ENCODE assay signal across 9 cellular contexts in the genomic region with DNA sequence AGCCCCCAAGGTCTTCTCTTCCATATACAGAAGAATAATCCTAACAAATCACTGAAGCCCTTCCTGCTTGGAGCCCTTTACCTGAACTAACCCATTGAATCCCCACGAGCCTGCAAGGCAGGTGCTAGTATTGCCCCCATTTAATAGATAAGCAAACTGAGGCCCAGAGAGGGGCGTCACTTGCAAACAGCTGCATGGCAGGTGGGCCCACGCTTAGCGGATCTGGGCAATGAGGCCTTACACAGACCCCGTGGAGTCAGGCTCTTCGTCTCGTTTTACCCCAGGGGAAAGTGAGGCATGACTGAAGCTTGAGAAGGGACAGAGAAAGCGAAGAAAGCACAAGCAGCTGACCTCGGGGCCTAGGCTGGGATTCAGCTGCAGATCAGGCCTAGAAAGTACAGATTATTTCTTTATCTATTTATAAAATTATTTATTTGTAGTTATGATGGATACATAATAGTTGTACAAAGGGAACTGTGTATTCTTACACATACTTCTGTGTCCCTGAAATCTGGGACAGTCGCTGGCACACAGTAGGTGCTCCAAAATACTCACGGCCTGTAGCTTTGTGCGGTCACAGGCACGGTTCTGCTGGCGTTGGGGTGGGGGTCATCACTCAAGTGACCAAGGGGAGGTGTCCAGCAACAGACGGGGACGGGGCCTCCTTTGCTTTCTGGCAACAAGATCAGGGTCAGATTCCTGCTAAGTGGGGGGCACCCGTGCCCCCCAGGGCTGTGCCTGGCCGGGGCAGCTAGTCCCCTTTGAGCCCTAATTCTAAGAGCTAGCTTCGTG.
DNase-seq lines count a peak whose midpoint lies in the region; ATAC-seq and TF ChIP-seq lines count a peak whose summit lies in the region.
"Had no signal": no experiment of that assay in that cellular context is flagged by ENCODE, and none has a peak within 500 bp of the region (broad histone marks: within the 10 kb centered on the region; RNA-seq: fewer than 3 reads in every experiment).

No MANE protein-coding gene starts in this region.

- H2AFZ ChIP-seq in SK-N-SH (ENCODE audit: low read depth) = no peak overlapping the region
- H2AFZ ChIP-seq in mammary epithelial cell (ENCODE audit: low read depth, low read length) = no peak overlapping the region

- H3K79me2 ChIP-seq in SK-N-SH (ENCODE audit: insufficient read depth) (peaks cover 7% of the 10 kb centered on the region; the same call in 1 of the 2 replicates), mammary epithelial cell (ENCODE audit: insufficient read depth, low read length) (no peaks in the 10 kb centered on the region)

- H3K27ac ChIP-seq in SK-N-SH (ENCODE audit: low read depth in 2 of 2, low read length in 1 of 2) (peak overlapping the region; percentile 65 to 90), mammary epithelial cell (ENCODE audit: insufficient read depth, low read depth, low read length) (no peak overlapping the region), right lobe of liver (peak overlapping the region in 2 of 3 donors; percentile 44 to 57), suprapubic skin (peak overlapping the region; percentile 52)
- H3K27ac ChIP-seq: 22Rv1 had no signal

- in situ Hi-C loops in mammary epithelial cell (cut with MboI; ENCODE audit: low sequenced_read_pairs in 2 of 2) = no loop called here
- in situ Hi-C loops in GM13976 (cut with MboI; ENCODE audit: low sequenced_read_pairs, unreplicated experiment) = no loop called here

- H3K9ac ChIP-seq in SK-N-SH (no peak overlapping the region), mammary epithelial cell (ENCODE audit: insufficient read depth, low read length) (no peak overlapping the region)

- intact Hi-C loops in mammary epithelial cell (cut with micrococcal nuclease) (loop anchor here (10.0 kb wide), 2 partner anchors 165 to 365 kb away; partner anchors contain the start of gene C16orf74), right lobe of liver (cut with DNase I) (no loop called here)

- TF ChIP-seq POLR2A in right lobe of liver (IDR thresholded peaks at IDR 0.05) (no peak), suprapubic skin (IDR thresholded peaks at IDR 0.05) (no peak)

- H3K4me2 ChIP-seq in SK-N-SH (peak overlapping the region; percentile 40; the same call in 1 of the 2 replicates), mammary epithelial cell (ENCODE audit: insufficient read depth, low read depth, low read length) (peak overlapping the region; percentile 36)

- peaks cover 20 to 61% of the 10 kb centered on the region in 2 experiments for H3K4me1 ChIP-seq in SK-N-SH (ENCODE audit: control insufficient read depth in 1 of 2, insufficient read depth in 2 of 2, low read depth in 1 of 2, low read length in 1 of 2)
- peaks cover 38% of the 10 kb centered on the region for H3K4me1 ChIP-seq in mammary epithelial cell (ENCODE audit: insufficient read depth, low read length)
- peaks cover 0 to 16% (median 2%) of the 10 kb centered on the region in 4 donors for H3K4me1 ChIP-seq in right lobe of liver
- H3K4me1 ChIP-seq in suprapubic skin = peaks cover 56% of the 10 kb centered on the region

- no TSS peak for BruUV-seq in mammary epithelial cell (replicated peaks; lab: Mats Ljungman, UMichigan)

- dilution Hi-C loops in mammary epithelial cell (cut with HindIII; ENCODE audit: low sequenced_read_pairs) = no loop called here

- DNase-seq in SK-N-SH (no peak), mammary epithelial cell (no peak), right lobe of liver (peak in 2 of 3 donors; percentile 45 to 50), suprapubic skin (ENCODE audit: low spot score in 2 of 2) (peak; percentile 62 to 77), islet precursor cell (no peak), GM13976 (ENCODE audit: low spot score) (no peak)
- DNase-seq in stimulated activated naive CD4-positive, alpha-beta T cell (lab: John Stamatoyannopoulos, UW) = no peak

- H3K4me3 ChIP-seq in SK-N-SH (ENCODE audit: low read depth in 2 of 2, low read length in 1 of 2) (no peak overlapping the region), mammary epithelial cell (replicated peaks in 1 of 3; ENCODE audit: insufficient read depth in 1 of 3, low read depth in 2 of 3, low read length in 3 of 3) (no peak overlapping the region), right lobe of liver (no peak overlapping the region), suprapubic skin (no peak overlapping the region)

- TF ChIP-seq EP300 in SK-N-SH (IDR thresholded peaks at IDR 0.05; ENCODE audit: borderline replicate concordance in 1 of 2, low read depth in 1 of 2, low read length in 1 of 2) (no peak), suprapubic skin (IDR thresholded peaks at IDR 0.05) (no peak)

- no peak for TF ChIP-seq RAD21 in SK-N-SH (IDR thresholded peaks at IDR 0.05; ENCODE audit: low read length)

- peaks cover 20% of the 10 kb centered on the region for H3F3A ChIP-seq in SK-N-SH (replicated peaks; ENCODE audit: insufficient read depth)

- POLR2A ChIA-PET in SK-N-SH (lab: Yijun Ruan, JAX) = interaction anchor here (0.6 kb wide), 1 partner anchor 70 kb away, joined by 3 read pairs; no protein-coding TSS in a partner anchor

- H4K20me1 ChIP-seq in SK-N-SH (ENCODE audit: insufficient read depth) = no peaks in the 10 kb centered on the region
- no peaks in the 10 kb centered on the region for H4K20me1 ChIP-seq in mammary epithelial cell (ENCODE audit: insufficient read depth, low read length)

- H3K36me3 ChIP-seq in SK-N-SH (replicated peaks in 1 of 2; ENCODE audit: control insufficient read depth in 1 of 2, insufficient read depth in 2 of 2, low read length in 1 of 2) = no peaks in the 10 kb centered on the region
- H3K36me3 ChIP-seq in mammary epithelial cell (ENCODE audit: insufficient read depth, low read length) = no peaks in the 10 kb centered on the region
- H3K36me3 ChIP-seq in right lobe of liver = no peaks in the 10 kb centered on the region
- H3K36me3 ChIP-seq in suprapubic skin = no peaks in the 10 kb centered on the region

- no peak for ATAC-seq in SK-N-SH treated with all-trans-retinoic acid at 6 μM for 48 hours
- no peak for ATAC-seq in right lobe of liver

- no peak for TF ChIP-seq CTCF in SK-N-SH (IDR thresholded peaks at IDR 0.05)
- TF ChIP-seq CTCF in mammary epithelial cell (conservative IDR thresholded peaks at IDR 0.05 in 1 of 2, IDR thresholded peaks at IDR 0.05 in 1 of 2; ENCODE audit: extremely low read depth in 1 of 2, insufficient read depth in 1 of 2, low read depth in 1 of 2, low read length in 2 of 2) = no peak
- TF ChIP-seq CTCF in right lobe of liver (IDR thresholded peaks at IDR 0.05) = no peak
- no peak for TF ChIP-seq CTCF in suprapubic skin (IDR thresholded peaks at IDR 0.05)
- no peak for TF ChIP-seq CTCF in GM13976 (IDR thresholded peaks at IDR 0.05; ENCODE audit: borderline replicate concordance, control extremely low read depth, extremely low read depth, insufficient read depth, missing control alignments)

- no peaks in the 10 kb centered on the region for H3K27me3 ChIP-seq in SK-N-SH (ENCODE audit: insufficient read depth)
- no peaks in the 10 kb centered on the region for H3K27me3 ChIP-seq in mammary epithelial cell (ENCODE audit: insufficient read depth, low read length)
- H3K27me3 ChIP-seq in right lobe of liver = no peaks in the 10 kb centered on the region
- H3K27me3 ChIP-seq in suprapubic skin = no peaks in the 10 kb centered on the region

- H3K9me3 ChIP-seq in SK-N-SH (no peaks in the 10 kb centered on the region), mammary epithelial cell (replicated peaks; ENCODE audit: insufficient read depth, low read length) (no peaks in the 10 kb centered on the region), right lobe of liver (no peaks in the 10 kb centered on the region), suprapubic skin (no peaks in the 10 kb centered on the region)

- H3K9me2 ChIP-seq in SK-N-SH = no peaks in the 10 kb centered on the region

- CTCF ChIA-PET in SK-N-SH (lab: Yijun Ruan, JAX) = interaction anchor here (0.9 to 10.1 kb wide), 14 partner anchors 12 to 275 kb away, joined by 3 to 144 read pairs (median 4); no protein-coding TSS in a partner anchor
- CTCF ChIA-PET in mammary epithelial cell (lab: Charles Lee; ENCODE audit: low non-redundant PET) = no interaction called here

- 80% methylated on average over 19 of the region's 19 CpGs for WGBS in SK-N-SH (ENCODE audit: low lambda C conversion rate)
- 83% methylated on average over 19 of the region's 19 CpGs for WGBS in mammary epithelial cell (ENCODE audit: low coverage, missing lambda C conversion rate)
- WGBS in right lobe of liver (ENCODE audit: insufficient coverage, low coverage, low lambda C conversion rate, missing lambda C conversion rate) = 78% methylated on average over 8 of the region's 19 CpGs
- WGBS in suprapubic skin = 76% methylated on average over 18 of the region's 19 CpGs

TF ChIP-seq in SK-N-SH, 30 proteins besides CTCF, POLR2A, EP300 and RAD21 (continues in another document):
- TF ChIP-seq FOXM1 (IDR thresholded peaks at IDR 0.05; ENCODE audit: low read depth) (no peak), FOXJ3 (CRISPR knock-in tag; IDR thresholded peaks at IDR 0.05) (no peak), ELF1 (IDR thresholded peaks at IDR 0.05) (no peak)
- TF ChIP-seq, protein P1, sequence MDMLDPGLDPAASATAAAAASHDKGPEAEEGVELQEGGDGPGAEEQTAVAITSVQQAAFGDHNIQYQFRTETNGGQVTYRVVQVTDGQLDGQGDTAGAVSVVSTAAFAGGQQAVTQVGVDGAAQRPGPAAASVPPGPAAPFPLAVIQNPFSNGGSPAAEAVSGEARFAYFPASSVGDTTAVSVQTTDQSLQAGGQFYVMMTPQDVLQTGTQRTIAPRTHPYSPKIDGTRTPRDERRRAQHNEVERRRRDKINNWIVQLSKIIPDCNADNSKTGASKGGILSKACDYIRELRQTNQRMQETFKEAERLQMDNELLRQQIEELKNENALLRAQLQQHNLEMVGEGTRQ (IDR thresholded peaks at IDR 0.05; ENCODE audit: borderline replicate concordance, low read depth, low read length) = no peak

TF ChIP-seq in SK-N-SH treated with all-trans-retinoic acid at 6 μM for 48 hours, 23 proteins besides CTCF, POLR2A, EP300 and RAD21 (continues in another document):
- no peak for TF ChIP-seq ZFP3 (CRISPR knock-in tag; IDR thresholded peaks at IDR 0.05)
- no peak for TF ChIP-seq ZNF565 (CRISPR knock-in tag; conservative IDR thresholded peaks at IDR 0.05; ENCODE audit: low read depth)
- TF ChIP-seq ISL1 (CRISPR knock-in tag; IDR thresholded peaks at IDR 0.05) = no peak
- no peak for TF ChIP-seq ZNF70 (CRISPR knock-in tag; IDR thresholded peaks at IDR 0.05)
- no peak for TF ChIP-seq CREB5 (CRISPR knock-in tag; IDR thresholded peaks at IDR 0.05; ENCODE audit: low read depth)
- no peak for TF ChIP-seq ZFP30 (CRISPR knock-in tag; IDR thresholded peaks at IDR 0.05)

Comparison
In these comparisons a context has a peak if more than half of its experiments do, and no peak if none do; other contexts are left out.
1. DNase-seq: peak in right lobe of liver (2 of 3) and suprapubic skin (2 of 2); none in SK-N-SH (single experiment), mammary epithelial cell (single experiment), islet precursor cell (single experiment), stimulated activated naive CD4-positive, alpha-beta T cell (0 of 6) and GM13976 (single experiment).